In the genomic region with DNA sequence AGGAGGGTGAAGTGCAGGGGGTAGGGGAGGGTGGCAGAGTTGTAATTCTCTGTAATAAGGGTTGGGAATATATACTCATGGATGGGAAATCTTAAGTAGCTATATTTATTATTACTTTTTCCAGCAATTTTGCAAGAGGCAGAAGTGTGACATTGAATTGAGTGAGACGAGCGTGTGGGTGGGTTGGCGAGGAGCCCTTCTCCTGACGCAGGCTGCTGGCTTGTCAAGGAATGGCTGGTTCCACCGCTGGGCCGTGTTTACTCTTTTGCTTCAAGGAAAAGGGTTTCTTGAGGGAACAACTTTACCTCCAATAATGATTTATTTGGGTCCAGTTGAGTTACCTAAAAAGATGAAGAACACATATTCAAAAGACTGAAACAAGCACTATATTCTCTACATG, we compare ENCODE assay signal across 9 cellular contexts. TPM values are rescaled to one million over a fixed set of nuclear protein-coding genes. Genes with fewer than 3 reads are reported as not detected.
"Had no signal": no experiment of that assay in that cellular context is flagged by ENCODE, and none has a peak within 500 bp of the region (broad histone marks: within the 10 kb centered on the region; RNA-seq: fewer than 3 reads in every experiment).

No MANE protein-coding gene starts in this region.

- H3K4me3 ChIP-seq: GM12878 had no signal

- ATAC-seq: GM12878 had no signal

- FAIRE-seq: G401.6, GM12878, GM12891, GM12892, GM18507, GM19239 had no signal

- DNase-seq: GDM1, GF-D8 had no signal

RNA-seq across cellular contexts. Expression of a gene that starts 17.9 kb away (rescaled TPM):
- total RNA-seq: G401, GM12878 had no signal
- polyA plus RNA-seq: GM12878 had no signal
